8 cellular contexts compared by ENCODE assay signal in the genomic region with DNA sequence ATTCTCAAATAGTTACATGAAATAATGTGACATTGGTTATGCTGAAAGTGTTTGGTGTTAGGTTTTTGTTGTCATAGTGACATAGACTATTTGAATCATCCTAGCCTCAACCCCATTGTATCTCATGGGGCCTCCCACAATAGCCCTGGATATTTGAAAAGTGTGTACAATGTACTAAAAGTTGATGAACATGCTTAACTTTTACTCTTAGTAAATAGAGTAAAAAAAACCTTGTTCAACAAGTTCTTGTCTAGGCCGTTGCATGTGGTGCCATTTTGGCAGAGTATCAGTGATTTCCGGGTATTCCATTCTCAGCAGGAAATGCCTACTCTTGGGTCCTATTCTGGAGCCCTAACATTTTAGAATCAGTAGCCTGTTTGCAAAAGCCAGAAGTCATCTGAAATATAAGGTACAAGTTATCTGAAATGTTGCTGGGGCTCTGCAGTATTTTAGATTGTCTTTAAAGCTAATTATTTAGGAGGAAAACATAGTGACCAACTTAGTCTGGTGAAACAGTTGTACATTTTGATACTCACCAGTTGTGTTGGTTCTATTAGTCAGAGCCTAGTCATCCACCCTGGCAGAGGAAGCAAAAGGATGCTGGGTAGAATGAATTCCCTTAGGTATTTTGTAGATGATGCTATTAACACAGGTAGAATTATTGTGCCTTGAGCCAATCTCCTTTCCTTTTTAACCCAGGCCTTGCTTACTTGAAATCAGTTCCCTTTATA.
DNase-seq lines count a peak whose midpoint lies in the region; ATAC-seq and TF ChIP-seq lines count a peak whose summit lies in the region.

No MANE protein-coding gene starts in this region.

- in situ Hi-C loops in gastrocnemius medialis (cut with MboI; ENCODE audit: low sequenced_read_pairs in 4 of 4) = no loop called here
- in situ Hi-C loops in GM13976 (cut with MboI; ENCODE audit: low sequenced_read_pairs, unreplicated experiment) = no loop called here

- peak overlapping the region in 3 of 4 donors; percentile 6 to 30 (median 19) for H3K27ac ChIP-seq in gastrocnemius medialis

- no peaks in the 10 kb centered on the region for H3K36me3 ChIP-seq in gastrocnemius medialis

- ATAC-seq in gastrocnemius medialis = no peak

- no peak overlapping the region for H3K4me3 ChIP-seq in gastrocnemius medialis

- no peaks in the 10 kb centered on the region for H3K27me3 ChIP-seq in gastrocnemius medialis

- H3K4me1 ChIP-seq in gastrocnemius medialis = peaks cover 0 to 6% of the 10 kb centered on the region in 2 donors

- TF ChIP-seq POLR2A in gastrocnemius medialis (IDR thresholded peaks at IDR 0.05) = no peak

- H3K9me3 ChIP-seq in gastrocnemius medialis = no peaks in the 10 kb centered on the region

- TF ChIP-seq CTCF in gastrocnemius medialis (IDR thresholded peaks at IDR 0.05 in 4 of 5, conservative IDR thresholded peaks at IDR 0.05 in 1 of 5) (no peak), GM13976 (IDR thresholded peaks at IDR 0.05; ENCODE audit: borderline replicate concordance, control extremely low read depth, extremely low read depth, insufficient read depth, missing control alignments) (no peak)

- DNase-seq in GM03348 (ENCODE audit: low spot score) = peak; percentile 56
- DNase-seq in NCI-H82 (lab: John Stamatoyannopoulos, UW) = peak; percentile 45
- peak; percentile 92 for DNase-seq in dermis blood vessel endothelial cell
- DNase-seq in gastrocnemius medialis = no peak
- no peak for DNase-seq in mucosa of gallbladder (ENCODE audit: low spot score)
- no peak for DNase-seq in GM13976 (ENCODE audit: low spot score)
- DNase-seq in NCI-H128 (lab: John Stamatoyannopoulos, UW; ENCODE audit: unreplicated experiment) = no peak
- DNase-seq in ureter (ENCODE audit: low spot score) = no peak

- intact Hi-C loops in gastrocnemius medialis (cut with DNase I; ENCODE audit: low total_unique reads) = no loop called here

Comparison
In these comparisons a context has a peak if more than half of its experiments do, and no peak if none do; other contexts are left out.
1. DNase-seq: peak in GM03348 (single experiment), NCI-H82 (single experiment) and dermis blood vessel endothelial cell (single experiment); none in gastrocnemius medialis (0 of 2), mucosa of gallbladder (single experiment), GM13976 (single experiment), NCI-H128 (single experiment) and ureter (single experiment).